In genomic region chr6:99808992-99809391, GRCh38 we compare ENCODE assay signal across 24 cellular contexts.
DNase-seq lines count a peak whose midpoint lies in the region; ATAC-seq, FAIRE-seq and TF ChIP-seq lines count a peak whose summit lies in the region.
"Had no signal": no experiment of that assay in that cellular context is flagged by ENCODE, and none has a peak within 500 bp of the region (broad histone marks: within the 10 kb centered on the region; RNA-seq: fewer than 3 reads in every experiment).

No MANE protein-coding gene starts in this region.

- DNase-seq in SK-N-SH: no peak
- peak in 1 of 3 donors; percentile 45 for DNase-seq in mucosa of descending colon
- DNase-seq in transverse colon: peak; percentile 14
- no peak for DNase-seq in kidney
- DNase-seq: ACHN; AML-193; BE2C; CD4-positive, alpha-beta T cell; CD8-positive, alpha-beta memory T cell; DMS 273 treated with DMSO at 0.1 percent for 48 hours; DMS53; DMS79 treated with DMSO at 0.1 percent for 48 hours; GF-D8; GOT3 had no signal

- TF ChIP-seq CTCF in SK-N-SH (IDR thresholded peaks at IDR 0.05): no peak
- TF ChIP-seq CTCF in mucosa of descending colon (IDR thresholded peaks at IDR 0.05): no peak
- no peak for TF ChIP-seq CTCF in transverse colon (IDR thresholded peaks at IDR 0.05)
- TF ChIP-seq CTCF in kidney (IDR thresholded peaks at IDR 0.05; ENCODE audit: borderline replicate concordance, extremely low read depth, insufficient read depth): no peak

- H3K27me3 ChIP-seq in SK-N-SH (ENCODE audit: insufficient read depth) (no peaks in the 10 kb centered on the region; the same call in 1 of the 2 replicates), transverse colon (no peaks in the 10 kb centered on the region)
- H3K27me3 ChIP-seq: BLaER1 treated with 17β-estradiol and CSF1 and Interleukin-3, amounts not matched to agents 10 nM and 100 nM had no signal

- H3K9me3 ChIP-seq in SK-N-SH: no peaks in the 10 kb centered on the region
- H3K9me3 ChIP-seq in mucosa of descending colon: no peaks in the 10 kb centered on the region
- H3K9me3 ChIP-seq in transverse colon: no peaks in the 10 kb centered on the region
- H3K9me3 ChIP-seq in kidney (ENCODE audit: control insufficient read depth in 1 of 2, low read length in 2 of 2): no peaks in the 10 kb centered on the region
- H3K9me3 ChIP-seq: BE2C; BLaER1 treated with 17β-estradiol and CSF1 and Interleukin-3, amounts not matched to agents 10 nM and 100 nM; HAP-1 had no signal

- no peak overlapping the region for H3K9ac ChIP-seq in SK-N-SH
- H3K9ac ChIP-seq in kidney (ENCODE audit: low read length in 2 of 2): no peak overlapping the region
- H3K9ac ChIP-seq: BLaER1 treated with 17β-estradiol and CSF1 and Interleukin-3, amounts not matched to agents 10 nM and 100 nM had no signal

- H2AFZ ChIP-seq in SK-N-SH (ENCODE audit: low read depth): no peak overlapping the region

- in situ Hi-C loops in transverse colon (cut with MboI; ENCODE audit: low pct_ligation_motif_present in 1 of 4, low pct_unique_long_range_greater_than_20kb in 1 of 4, low sequenced_read_pairs in 3 of 4): no loop called here

- no peaks in the 10 kb centered on the region for H3K79me2 ChIP-seq in SK-N-SH (ENCODE audit: insufficient read depth)

- peak overlapping the region; percentile 45 for H3K4me2 ChIP-seq in SK-N-SH
- H3K4me2 ChIP-seq: BLaER1 treated with 17β-estradiol and CSF1 and Interleukin-3, amounts not matched to agents 10 nM and 100 nM had no signal

- H3K4me3 ChIP-seq in SK-N-SH (ENCODE audit: low read depth in 2 of 2, low read length in 1 of 2): peak overlapping the region in 1 of 2 experiments; percentile 33; a peak in 2 of 4 replicates
- no peak overlapping the region for H3K4me3 ChIP-seq in mucosa of descending colon
- no peak overlapping the region for H3K4me3 ChIP-seq in transverse colon
- H3K4me3 ChIP-seq in kidney (ENCODE audit: low read length in 2 of 2): no peak overlapping the region
- H3K4me3 ChIP-seq: BLaER1 treated with 17β-estradiol and CSF1 and Interleukin-3, amounts not matched to agents 10 nM and 100 nM; HAP-1 had no signal

- H3K9me2 ChIP-seq in SK-N-SH: no peaks in the 10 kb centered on the region

- H3K4me1 ChIP-seq in SK-N-SH (ENCODE audit: control insufficient read depth in 1 of 2, insufficient read depth in 2 of 2, low read depth in 1 of 2, low read length in 1 of 2): no peaks in the 10 kb centered on the region
- H3K4me1 ChIP-seq in mucosa of descending colon (ENCODE audit: low read depth): peaks cover 14% of the 10 kb centered on the region
- peaks cover 0 to 46% (median 12%) of the 10 kb centered on the region in 4 donors for H3K4me1 ChIP-seq in transverse colon
- no peaks in the 10 kb centered on the region for H3K4me1 ChIP-seq in kidney (ENCODE audit: control insufficient read depth in 1 of 2, insufficient read depth in 1 of 2, low read depth in 1 of 2, low read length in 2 of 2)
- H3K4me1 ChIP-seq: BE2C; BLaER1 treated with 17β-estradiol and CSF1 and Interleukin-3, amounts not matched to agents 10 nM and 100 nM; HAP-1 had no signal

- WGBS in SK-N-SH (ENCODE audit: low lambda C conversion rate): 8% methylated on average over 2 of the region's 2 CpGs
- 84 to 94% methylated on average over 2 of the region's 2 CpGs for WGBS in transverse colon (ENCODE audit: low coverage in 1 of 2), 2 donors

- H4K20me1 ChIP-seq in SK-N-SH (ENCODE audit: insufficient read depth): no peaks in the 10 kb centered on the region
- H4K20me1 ChIP-seq: BLaER1 treated with 17β-estradiol and CSF1 and Interleukin-3, amounts not matched to agents 10 nM and 100 nM had no signal

- no peak for TF ChIP-seq RAD21 in SK-N-SH (IDR thresholded peaks at IDR 0.05; ENCODE audit: low read length)

- CTCF ChIA-PET in SK-N-SH (lab: Yijun Ruan, JAX): interaction anchor here (0.9 kb wide), 1 partner anchor 479 kb away, joined by 3 read pairs; no protein-coding TSS in a partner anchor

- ATAC-seq in SK-N-SH treated with all-trans-retinoic acid at 6 μM for 48 hours (no peak), mucosa of descending colon (peak; percentile 90), HG03432 (IDR thresholded peaks at IDR 0.05; ENCODE audit: unreplicated experiment) (no peak)

- intact Hi-C loops in mucosa of descending colon (cut with DNase I, micrococcal nuclease): no loop called here
- intact Hi-C loops in transverse colon (cut with DNase I; ENCODE audit: low total_unique reads): no loop called here
- intact Hi-C loops in kidney (cut with DNase I): no loop called here

- no peak for TF ChIP-seq EP300 in SK-N-SH (IDR thresholded peaks at IDR 0.05; ENCODE audit: borderline replicate concordance in 1 of 2, low read depth in 1 of 2, low read length in 1 of 2)
- no peak for TF ChIP-seq EP300 in transverse colon (IDR thresholded peaks at IDR 0.05; ENCODE audit: low read depth)

- H3K36me3 ChIP-seq in SK-N-SH (replicated peaks in 1 of 2; ENCODE audit: control insufficient read depth in 1 of 2, insufficient read depth in 2 of 2, low read length in 1 of 2) (no peaks in the 10 kb centered on the region), mucosa of descending colon (ENCODE audit: low read depth) (no peaks in the 10 kb centered on the region), transverse colon (no peaks in the 10 kb centered on the region), kidney (ENCODE audit: control insufficient read depth in 1 of 2, insufficient read depth in 2 of 2, low read length in 2 of 2) (no peaks in the 10 kb centered on the region)
- H3K36me3 ChIP-seq: BE2C; BLaER1 treated with 17β-estradiol and CSF1 and Interleukin-3, amounts not matched to agents 10 nM and 100 nM; HAP-1 had no signal

- TF ChIP-seq POLR2A in transverse colon (IDR thresholded peaks at IDR 0.05): no peak

- H3K27ac ChIP-seq in SK-N-SH (ENCODE audit: low read depth in 2 of 2, low read length in 1 of 2) (no peak overlapping the region), transverse colon (peak overlapping the region; percentile 26 to 67 (median 46)), kidney (ENCODE audit: low read depth in 2 of 2, low read length in 2 of 2) (no peak overlapping the region)
- H3K27ac ChIP-seq: 22Rv1; BLaER1 treated with 17β-estradiol and CSF1 and Interleukin-3, amounts not matched to agents 10 nM and 100 nM had no signal

- POLR2A ChIA-PET in SK-N-SH (lab: Yijun Ruan, JAX): no interaction called here

- FAIRE-seq in kidney (lab: Jason Lieb, UNC): no peak
- FAIRE-seq: A204.1, D721Med, GM12891, GM18507, H54 had no signal

- H3F3A ChIP-seq in SK-N-SH (replicated peaks; ENCODE audit: insufficient read depth): no peaks in the 10 kb centered on the region

TF ChIP-seq in SK-N-SH, 30 proteins besides CTCF, POLR2A, EP300 and RAD21 (continues in another document):
- TF ChIP-seq FOXJ3 (CRISPR knock-in tag; IDR thresholded peaks at IDR 0.05) (no peak), GABPA (IDR thresholded peaks at IDR 0.05; ENCODE audit: low read depth) (no peak), EZH2phosphoT487 (IDR thresholded peaks at IDR 0.05; ENCODE audit: borderline replicate concordance, low read depth) (no peak), SIN3A (IDR thresholded peaks at IDR 0.05; ENCODE audit: borderline replicate concordance, low read depth, low read length) (no peak)

TF ChIP-seq in SK-N-SH treated with all-trans-retinoic acid at 6 μM for 48 hours, 23 proteins besides CTCF, POLR2A, EP300 and RAD21:
- no peak for TF ChIP-seq OSR1 (CRISPR knock-in tag; IDR thresholded peaks at IDR 0.05)
- TF ChIP-seq ZNF565 (CRISPR knock-in tag; conservative IDR thresholded peaks at IDR 0.05; ENCODE audit: low read depth): no peak
- no peak for TF ChIP-seq GLIS3 (CRISPR knock-in tag; IDR thresholded peaks at IDR 0.05)
- TF ChIP-seq SNAI2 (CRISPR knock-in tag; IDR thresholded peaks at IDR 0.05): no peak
- no peak for TF ChIP-seq ARNTL (CRISPR knock-in tag; IDR thresholded peaks at IDR 0.05; ENCODE audit: borderline replicate concordance, low read depth)
- TF ChIP-seq TSHZ2 (CRISPR knock-in tag; IDR thresholded peaks at IDR 0.05): no peak

Comparison
In these comparisons a context has a peak if more than half of its experiments do, and no peak if none do; other contexts are left out.
1. H3K27ac ChIP-seq: peak in transverse colon (4 of 4); none in SK-N-SH (0 of 2) and kidney (0 of 2).